1 cellular context compared by ENCODE assay signal in the genomic region with DNA sequence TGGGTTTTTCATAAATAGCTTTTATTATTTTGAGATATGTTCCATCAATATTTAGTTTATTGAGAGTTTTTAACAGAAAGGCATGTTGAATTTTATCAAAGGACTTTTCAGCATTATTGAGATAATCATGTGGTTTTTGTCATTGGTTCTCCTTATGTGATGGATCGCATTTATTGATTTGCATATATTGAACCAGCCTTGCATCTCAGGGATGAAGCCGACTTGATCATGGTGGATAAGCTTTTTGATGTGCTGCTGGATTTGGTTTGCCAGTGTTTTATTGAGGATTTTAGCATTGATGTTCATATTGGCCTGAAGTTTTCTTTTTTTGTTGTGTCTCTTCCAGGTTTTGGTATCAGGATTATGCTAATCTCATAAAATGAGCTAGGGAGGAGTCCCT. TPM values are rescaled to one million over a fixed set of nuclear protein-coding genes. Genes with fewer than 3 reads are reported as not detected.
"Had no signal": no experiment of that assay in that cellular context is flagged by ENCODE, and none has a peak within 500 bp of the region (broad histone marks: within the 10 kb centered on the region; RNA-seq: fewer than 3 reads in every experiment).

No MANE protein-coding gene starts in this region.

RNA-seq across cellular contexts. Expression of a gene that starts 12.8 kb away (rescaled TPM):
- total RNA-seq: progenitor cell of endocrine pancreas had no signal
